ENCODE assay signal across 2 cellular contexts in genomic region chr12:49616533-49617219, GRCh38.
TF ChIP-seq lines count a peak whose summit lies in the region.

No MANE protein-coding gene starts in this region.

TF ChIP-seq in SK-N-SH treated with all-trans-retinoic acid at 6 μM for 48 hours, 23 proteins besides CTCF, POLR2A, EP300 and RAD21 (continued from another document):
- TF ChIP-seq ISL1 (CRISPR knock-in tag; IDR thresholded peaks at IDR 0.05) (peak; percentile 30; the same call in 1 of the 2 replicates), SNAI2 (CRISPR knock-in tag; IDR thresholded peaks at IDR 0.05) (no peak), ZNF565 (CRISPR knock-in tag; conservative IDR thresholded peaks at IDR 0.05; ENCODE audit: low read depth) (no peak)

TF ChIP-seq in SK-N-SH, 30 proteins besides CTCF, POLR2A, EP300 and RAD21 (continued from another document):
- TF ChIP-seq USF2 (IDR thresholded peaks at IDR 0.05; ENCODE audit: borderline replicate concordance, low read depth, low read length) (no peak), POLR2AphosphoS5 (IDR thresholded peaks at IDR 0.05; ENCODE audit: low read depth, low read length) (no peak), RXRA (IDR thresholded peaks at IDR 0.05; ENCODE audit: borderline replicate concordance, low read depth) (no peak), GABPA (IDR thresholded peaks at IDR 0.05; ENCODE audit: low read depth) (no peak), JUND (IDR thresholded peaks at IDR 0.05) (no peak), RCOR1 (IDR thresholded peaks at IDR 0.05; ENCODE audit: low read length) (no peak), NFIC (IDR thresholded peaks at IDR 0.05; ENCODE audit: borderline replicate concordance) (no peak), REST (IDR thresholded peaks at IDR 0.05; ENCODE audit: low read depth, low read length) (no peak), USF1 (IDR thresholded peaks at IDR 0.05; ENCODE audit: borderline replicate concordance, low read depth) (no peak)
